8 cellular contexts compared by ENCODE assay signal in genomic region chr6:37049990-37050853, GRCh38. TPM values are rescaled to one million over a fixed set of nuclear protein-coding genes. Genes with fewer than 3 reads are reported as not detected.
DNase-seq lines count a peak whose midpoint lies in the region; ATAC-seq and TF ChIP-seq lines count a peak whose summit lies in the region.

No MANE protein-coding gene starts in this region.

- TF ChIP-seq CTCF in DOHH2 (IDR thresholded peaks at IDR 0.05; ENCODE audit: low read depth, low read length, poor library complexity, severe bottlenecking) (no peak), IMR-90 (conservative IDR thresholded peaks at IDR 0.05; ENCODE audit: low read depth, low read length) (no peak)
- TF ChIP-seq CTCF in activated CD8-positive, alpha-beta T cell treated with anti-CD3 and anti-CD28 coated beads for 36 hours (IDR thresholded peaks at IDR 0.05), result no peak

- H3K4me3 ChIP-seq in DOHH2 (ENCODE audit: low read length) (peak overlapping the region; percentile 46), IMR-90 (ENCODE audit: insufficient read depth, low read depth, low read length) (no peak overlapping the region)

- peak overlapping the region; percentile 47 for H2AK9ac ChIP-seq in IMR-90 (replicated peaks; ENCODE audit: low read depth, low read length, poor library complexity)

- POLR2A ChIA-PET in IMR-90 (lab: Charles Lee; ENCODE audit: unreplicated experiment), result no interaction called here
- POLR2A ChIA-PET in activated CD8-positive, alpha-beta T cell treated with anti-CD3 and anti-CD28 coated beads for 36 hours (lab: Charles Lee), result interaction anchor here (0.6 to 8.8 kb wide), 26 partner anchors 8 to 382 kb away, joined by 3 to 261 read pairs (median 4); partner anchors contain the start of genes CMTR1, PIM1, PPIL1 and TBC1D22B

- no TSS peak for BruUV-seq in IMR-90 (replicated peaks; lab: Mats Ljungman, UMichigan)

- TF ChIP-seq RAD21 in IMR-90 (IDR thresholded peaks at IDR 0.05; ENCODE audit: low read length), result no peak

- H3K9me3 ChIP-seq in DOHH2 (ENCODE audit: control insufficient read depth, insufficient read depth, low read length) (no peaks in the 10 kb centered on the region), IMR-90 (ENCODE audit: control insufficient read depth, insufficient read depth, low read length) (no peaks in the 10 kb centered on the region)

- 78% methylated on average over 12 of the region's 24 CpGs; no CpG with 5 or more reads in 1 of the 2 experiments for WGBS in IMR-90 (ENCODE audit: extremely low coverage in 2 of 2, insufficient read length in 1 of 2), 2 experiments

- H4K8ac ChIP-seq in IMR-90 (ENCODE audit: low read depth in 2 of 2, low read length in 2 of 2), result no peak overlapping the region

- H3K14ac ChIP-seq in IMR-90 (replicated peaks; ENCODE audit: low read depth, low read length), result no peak overlapping the region

- no peak overlapping the region for H2BK5ac ChIP-seq in IMR-90 (ENCODE audit: low read depth, low read length, poor library complexity, severe bottlenecking)

- no peak overlapping the region for H3K18ac ChIP-seq in IMR-90 (ENCODE audit: low read depth, low read length)

- H3K79me2 ChIP-seq in DOHH2 (ENCODE audit: control insufficient read depth, low read length), result no peaks in the 10 kb centered on the region

- dilution Hi-C loops in IMR-90 (cut with HindIII; ENCODE audit: low sequenced_read_pairs, unreplicated experiment), result no loop called here

- no peaks in the 10 kb centered on the region for H3K79me1 ChIP-seq in IMR-90 (ENCODE audit: low read depth in 1 of 2, low read length in 2 of 2)

- in situ Hi-C loops in IMR-90 (cut with MboI; ENCODE audit: low sequenced_read_pairs), result loop anchor here (5.0 to 10.0 kb wide), 2 partner anchors 122 to 155 kb away; partner anchors contain the start of gene PIM1

- no peak for ATAC-seq in IMR-90 (ENCODE audit: low read depth)
- ATAC-seq in activated CD8-positive, alpha-beta T cell treated with anti-CD3 and anti-CD28 coated beads for 36 hours, result peak; percentile 45
- ATAC-seq in GM18517 (IDR thresholded peaks at IDR 0.05; ENCODE audit: unreplicated experiment), result no peak
- no peak for ATAC-seq in HG03097 (IDR thresholded peaks at IDR 0.05; ENCODE audit: low FRiP score, unreplicated experiment)

- H3K9me2 ChIP-seq in DOHH2 (replicated peaks; ENCODE audit: control insufficient read depth, low read length), result no peaks in the 10 kb centered on the region

- H4K20me1 ChIP-seq in DOHH2 (ENCODE audit: control insufficient read depth, insufficient read depth, low read depth, low read length), result no peaks in the 10 kb centered on the region
- H4K20me1 ChIP-seq in IMR-90 (ENCODE audit: insufficient read depth, low read length), result 0 out of 2 replicates have a peak, but pooled peaks cover 3% of the 10 kb centered on the region

- H3K4ac ChIP-seq in IMR-90 (ENCODE audit: low read depth, low read length), result 0 out of 2 replicates have a peak overlapping the region, but pooled peaks have one; percentile 13

- H2BK15ac ChIP-seq in IMR-90 (ENCODE audit: low read depth, low read length), result no peak overlapping the region

- no peak overlapping the region for H4K91ac ChIP-seq in IMR-90 (ENCODE audit: insufficient read depth, low read depth, low read length)

- TF ChIP-seq POLR2A in IMR-90 (IDR thresholded peaks at IDR 0.05; ENCODE audit: low read depth, low read length), result no peak

- no peak overlapping the region for H2BK120ac ChIP-seq in IMR-90 (ENCODE audit: low read depth, low read length)

- H3K9ac ChIP-seq in IMR-90 (ENCODE audit: low read depth, low read length), result no peak overlapping the region

- CTCF ChIA-PET in IMR-90 (lab: Yijun Ruan, JAX), result interaction anchor here (0.6 to 2.6 kb wide), 4 partner anchors 81 to 160 kb away, joined by 3 to 20 read pairs (median 5); no protein-coding TSS in a partner anchor
- CTCF ChIA-PET in activated CD8-positive, alpha-beta T cell treated with anti-CD3 and anti-CD28 coated beads for 36 hours (lab: Charles Lee), result interaction anchor here (0.6 to 18.1 kb wide), 30 partner anchors 8 to 285 kb away, joined by 3 to 405 read pairs (median 4); partner anchors contain the start of gene PIM1

- H3K23ac ChIP-seq in IMR-90 (ENCODE audit: low read depth, low read length), result no peak overlapping the region

- peaks cover 61% of the 10 kb centered on the region for H3K4me1 ChIP-seq in DOHH2 (ENCODE audit: control insufficient read depth, low read length)
- H3K4me1 ChIP-seq in IMR-90 (ENCODE audit: control insufficient read depth, insufficient read depth, low read length), result peaks cover 6% of the 10 kb centered on the region

- H2AK5ac ChIP-seq in IMR-90 (ENCODE audit: low read depth, low read length), result 0 out of 2 replicates have a peak overlapping the region, but pooled peaks have one; percentile 32

- no peaks in the 10 kb centered on the region for H3K27me3 Mint-ChIP-seq in activated CD8-positive, alpha-beta T cell treated with anti-CD3 and anti-CD28 coated beads for 36 hours

- H3K9me3 Mint-ChIP-seq in activated CD8-positive, alpha-beta T cell treated with anti-CD3 and anti-CD28 coated beads for 36 hours, result peaks cover 4% of the 10 kb centered on the region

- H3F3A ChIP-seq in DOHH2 (ENCODE audit: control insufficient read depth, insufficient read depth), result peaks cover 9% of the 10 kb centered on the region; the same call in 1 of the 2 replicates

- H3K9me1 ChIP-seq in IMR-90 (ENCODE audit: insufficient read depth, low read length), result 0 out of 2 replicates have a peak, but pooled peaks cover 3% of the 10 kb centered on the region

- H3K36me3 Mint-ChIP-seq in activated CD8-positive, alpha-beta T cell treated with anti-CD3 and anti-CD28 coated beads for 36 hours (ENCODE audit: low read depth), result peaks cover 23% of the 10 kb centered on the region

- H3K27ac ChIP-seq in DOHH2 (ENCODE audit: low read depth, low read length) (peak overlapping the region; percentile 56), IMR-90 (ENCODE audit: insufficient read depth, low read length) (no peak overlapping the region)

- peaks cover 65% of the 10 kb centered on the region for H3K4me1 Mint-ChIP-seq in activated CD8-positive, alpha-beta T cell treated with anti-CD3 and anti-CD28 coated beads for 36 hours (ENCODE audit: low read depth)

- H3K4me3 Mint-ChIP-seq in activated CD8-positive, alpha-beta T cell treated with anti-CD3 and anti-CD28 coated beads for 36 hours, result peak overlapping the region; percentile 83

- peak overlapping the region; percentile 37 for H2AFZ ChIP-seq in IMR-90 (replicated peaks; ENCODE audit: low read length, poor library complexity)

- no peaks in the 10 kb centered on the region for H3K36me3 ChIP-seq in DOHH2 (ENCODE audit: control insufficient read depth, low read length)
- H3K36me3 ChIP-seq in IMR-90 (ENCODE audit: control insufficient read depth, insufficient read depth, low read length), result no peaks in the 10 kb centered on the region

- peak overlapping the region; percentile 99 for H3K27ac Mint-ChIP-seq in activated CD8-positive, alpha-beta T cell treated with anti-CD3 and anti-CD28 coated beads for 36 hours

- no peak overlapping the region for H4K5ac ChIP-seq in IMR-90 (ENCODE audit: low read depth, low read length)

- intact Hi-C loops in IMR-90 (cut with micrococcal nuclease), result no loop called here
- intact Hi-C loops in activated CD8-positive, alpha-beta T cell treated with anti-CD3 and anti-CD28 coated beads for 36 hours (cut with micrococcal nuclease), result loop anchor here (2.0 kb wide), 2 partner anchors 123 to 159 kb away; no protein-coding TSS in a partner anchor
- intact Hi-C loops in head of caudate nucleus (cut with DNase I), result loop anchor here (2.0 to 5.0 kb wide), 2 partner anchors 123 to 162 kb away; no protein-coding TSS in a partner anchor

- H3K4me2 ChIP-seq in DOHH2 (ENCODE audit: low read length), result peak overlapping the region; percentile 54
- no peak overlapping the region for H3K4me2 ChIP-seq in IMR-90 (ENCODE audit: low read depth, low read length)

- no peak overlapping the region for H2BK20ac ChIP-seq in IMR-90 (ENCODE audit: low read depth, low read length)

- DNase-seq in IMR-90 (no peak), head of caudate nucleus (peak in 39 of 42 donors; percentile 11 to 69 (median 46)), SHP77 treated with DMSO at 0.1 percent for 48 hours (lab: John Stamatoyannopoulos, UW) (no peak)
- DNase-seq in activated CD8-positive, alpha-beta T cell treated with anti-CD3 and anti-CD28 coated beads for 36 hours, result peak; percentile 92
- DNase-seq in stimulated activated CD4-positive, alpha-beta T cell treated with anti-CD3 and anti-CD28 coated beads, Interleukin-2, amount 100 ng/mL, for 48 hours, result peak; percentile 45 to 56

- H3K27me3 ChIP-seq in DOHH2 (ENCODE audit: control insufficient read depth, low read length), result no peaks in the 10 kb centered on the region
- no peaks in the 10 kb centered on the region; the same call in 1 of the 2 replicates for H3K27me3 ChIP-seq in IMR-90 (ENCODE audit: control insufficient read depth, insufficient read depth, low read length)

- no peak overlapping the region for H3K56ac ChIP-seq in IMR-90 (ENCODE audit: extremely low read depth, insufficient read depth, low read length)

TF ChIP-seq in IMR-90, 13 proteins besides CTCF, POLR2A, EP300 and RAD21 (continues in another document):
- TF ChIP-seq NFE2L2 (IDR thresholded peaks at IDR 0.05; ENCODE audit: low read depth, low read length) (no peak), CEBPB (IDR thresholded peaks at IDR 0.05; ENCODE audit: low read depth, low read length) (no peak), SMC3 (IDR thresholded peaks at IDR 0.05; ENCODE audit: low read depth, low read length) (no peak), MAZ (IDR thresholded peaks at IDR 0.05; ENCODE audit: borderline replicate concordance, low read depth, low read length) (no peak), MXI1 (IDR thresholded peaks at IDR 0.05; ENCODE audit: borderline replicate concordance, low read depth, low read length) (no peak)
- TF ChIP-seq, protein P1, sequence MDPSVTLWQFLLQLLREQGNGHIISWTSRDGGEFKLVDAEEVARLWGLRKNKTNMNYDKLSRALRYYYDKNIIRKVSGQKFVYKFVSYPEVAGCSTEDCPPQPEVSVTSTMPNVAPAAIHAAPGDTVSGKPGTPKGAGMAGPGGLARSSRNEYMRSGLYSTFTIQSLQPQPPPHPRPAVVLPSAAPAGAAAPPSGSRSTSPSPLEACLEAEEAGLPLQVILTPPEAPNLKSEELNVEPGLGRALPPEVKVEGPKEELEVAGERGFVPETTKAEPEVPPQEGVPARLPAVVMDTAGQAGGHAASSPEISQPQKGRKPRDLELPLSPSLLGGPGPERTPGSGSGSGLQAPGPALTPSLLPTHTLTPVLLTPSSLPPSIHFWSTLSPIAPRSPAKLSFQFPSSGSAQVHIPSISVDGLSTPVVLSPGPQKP (IDR thresholded peaks at IDR 0.05; ENCODE audit: borderline replicate concordance, low read depth, low read length), result no peak

RNA-seq across cellular contexts. Expression of gene FGD2, which starts 44.8 kb away (rescaled TPM):
- not detected in 2 replicates for total RNA-seq in IMR-90 (2012; rRNA removed)
- polyA plus RNA-seq in IMR-90 (2012; rRNA removed), result 0.07 TPM in 1 of 2 replicates, not detected in the other
- not detected in 2 replicates for polyA plus RNA-seq in IMR-90 (2012; cell fraction: cytosol; rRNA removed)
- polyA plus RNA-seq in IMR-90 (2012; cell fraction: nucleus; rRNA removed; ENCODE audit: low replicate concordance), result 0.08 and 0.11 TPM in 2 replicates
- 1 to 10 TPM; 1.4 to 1.6 TPM for total RNA-seq in activated CD8-positive, alpha-beta T cell treated with anti-CD3 and anti-CD28 coated beads for 36 hours

Comparison
In these comparisons a context has a peak if more than half of its experiments do, and no peak if none do; other contexts are left out.
1. DNase-seq: peak in activated CD8-positive, alpha-beta T cell treated with anti-CD3 and anti-CD28 coated beads for 36 hours (single experiment), head of caudate nucleus (39 of 42) and stimulated activated CD4-positive, alpha-beta T cell treated with anti-CD3 and anti-CD28 coated beads, Interleukin-2, amount 100 ng/mL, for 48 hours (2 of 2); none in IMR-90 (single experiment) and SHP77 treated with DMSO at 0.1 percent for 48 hours (single experiment).